Comparison of ENCODE assay signal across 1 cellular context in genomic region chr1:4699724-4700301, GRCh38.
A peak's percentile ranks its signal among the peaks of the same experiment; 100 is the strongest.
TF ChIP-seq lines count a peak whose summit lies in the region.

No MANE protein-coding gene starts in this region.

TF ChIP-seq in K562, 482 proteins besides CTCF, POLR2A, EP300 and RAD21:
- TF ChIP-seq, protein P1, sequence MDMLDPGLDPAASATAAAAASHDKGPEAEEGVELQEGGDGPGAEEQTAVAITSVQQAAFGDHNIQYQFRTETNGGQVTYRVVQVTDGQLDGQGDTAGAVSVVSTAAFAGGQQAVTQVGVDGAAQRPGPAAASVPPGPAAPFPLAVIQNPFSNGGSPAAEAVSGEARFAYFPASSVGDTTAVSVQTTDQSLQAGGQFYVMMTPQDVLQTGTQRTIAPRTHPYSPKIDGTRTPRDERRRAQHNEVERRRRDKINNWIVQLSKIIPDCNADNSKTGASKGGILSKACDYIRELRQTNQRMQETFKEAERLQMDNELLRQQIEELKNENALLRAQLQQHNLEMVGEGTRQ (CRISPR knock-in tag; IDR thresholded peaks at IDR 0.05) = peak; percentile 13; the same call in 1 of the 2 replicates
- TF ChIP-seq RERE (CRISPR knock-in tag; IDR thresholded peaks at IDR 0.05; ENCODE audit: borderline replicate concordance) = no peak
- TF ChIP-seq, protein P2, sequence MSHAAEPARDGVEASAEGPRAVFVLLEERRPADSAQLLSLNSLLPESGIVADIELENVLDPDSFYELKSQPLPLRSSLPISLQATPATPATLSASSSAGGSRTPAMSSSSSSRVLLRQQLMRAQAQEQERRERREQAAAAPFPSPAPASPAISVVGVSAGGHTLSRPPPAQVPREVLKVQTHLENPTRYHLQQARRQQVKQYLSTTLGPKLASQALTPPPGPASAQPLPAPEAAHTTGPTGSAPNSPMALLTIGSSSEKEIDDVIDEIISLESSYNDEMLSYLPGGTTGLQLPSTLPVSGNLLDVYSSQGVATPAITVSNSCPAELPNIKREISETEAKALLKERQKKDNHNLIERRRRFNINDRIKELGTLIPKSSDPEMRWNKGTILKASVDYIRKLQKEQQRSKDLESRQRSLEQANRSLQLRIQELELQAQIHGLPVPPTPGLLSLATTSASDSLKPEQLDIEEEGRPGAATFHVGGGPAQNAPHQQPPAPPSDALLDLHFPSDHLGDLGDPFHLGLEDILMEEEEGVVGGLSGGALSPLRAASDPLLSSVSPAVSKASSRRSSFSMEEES (CRISPR knock-in tag; IDR thresholded peaks at IDR 0.05) = peak; percentile 9; the same call in 1 of the 2 replicates
TF ChIP-seq in K562: peak in this region for 2.
